Comparison of ENCODE assay signal across 1 cellular context in genomic region chr20:53613748-53614147, GRCh38.
TF ChIP-seq lines count a peak whose summit lies in the region.

No MANE protein-coding gene starts in this region.

TF ChIP-seq in K562, 482 proteins besides CTCF, POLR2A, EP300 and RAD21 (continued from another document):
- TF ChIP-seq ZBTB11 (CRISPR knock-in tag; IDR thresholded peaks at IDR 0.05), result peak in 1 of 3 experiments; percentile 89; a peak in 2 of 6 replicates
- 0 out of 2 replicates have a peak, but pooled peaks have one; percentile 18 for TF ChIP-seq POLR2H (tag; IDR thresholded peaks at IDR 0.05; ENCODE audit: low read depth)
- TF ChIP-seq KDM4B (IDR thresholded peaks at IDR 0.05; ENCODE audit: borderline replicate concordance in 2 of 2, low read depth in 1 of 2), result no peak
TF ChIP-seq in K562: peak in this region for 3.
